Comparison of ENCODE assay signal across 10 cellular contexts in the genomic region with DNA sequence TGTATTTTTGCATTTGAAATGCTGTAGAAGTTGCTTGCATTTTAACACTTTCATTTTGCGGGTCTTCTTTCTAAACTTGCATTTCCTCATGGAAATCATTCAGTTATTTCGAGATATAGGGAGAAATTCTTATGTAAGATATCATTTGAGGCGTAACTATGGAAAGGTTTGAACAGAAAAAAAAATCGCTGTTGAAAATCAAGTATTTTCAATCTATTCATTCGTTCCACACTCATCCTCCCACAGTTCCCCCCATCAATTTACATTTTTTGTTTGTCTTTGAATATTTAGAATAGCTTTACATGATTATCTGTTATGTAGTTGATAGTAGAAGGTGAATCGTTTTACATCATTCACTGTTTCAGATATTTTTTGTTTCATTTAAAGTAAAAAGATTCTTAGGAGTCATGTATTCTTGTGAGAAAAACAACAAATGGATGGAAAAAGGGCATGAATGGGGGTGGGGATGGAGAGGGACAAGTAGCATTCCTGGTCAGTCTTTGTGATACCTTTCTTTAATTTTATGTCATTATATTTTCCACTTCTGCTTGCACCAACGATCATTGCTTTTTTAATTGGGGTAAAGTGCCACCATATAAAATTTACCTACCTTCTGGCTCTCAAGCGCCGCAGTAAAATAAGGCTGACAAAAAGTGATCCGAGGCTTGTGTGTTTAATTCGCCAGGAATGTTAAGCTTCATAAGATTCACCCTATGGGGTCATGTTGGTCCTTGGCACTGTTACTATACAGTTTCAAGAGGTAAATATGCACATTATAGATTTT. TPM values are rescaled to one million over a fixed set of nuclear protein-coding genes. Genes with fewer than 3 reads are reported as not detected.
DNase-seq lines count a peak whose midpoint lies in the region.
"Had no signal": no experiment of that assay in that cellular context is flagged by ENCODE, and none has a peak within 500 bp of the region (broad histone marks: within the 10 kb centered on the region; RNA-seq: fewer than 3 reads in every experiment).

No MANE protein-coding gene starts in this region.

- DNase-seq in Ammon's horn (ENCODE audit: low spot score) (peak; percentile 25), KBM-7 (peak; percentile 28), caudate nucleus (lab: John Stamatoyannopoulos, UW) (no peak), myocyte (ENCODE audit: low read depth) (peak; percentile 64), occipital lobe (lab: John Stamatoyannopoulos, UW) (no peak)
- no peak for DNase-seq in activated naive CD4-positive, alpha-beta T cell (lab: John Stamatoyannopoulos, UW)
- DNase-seq in CD4-positive, alpha-beta memory T cell = no peak
- no peak for DNase-seq in CD8-positive, alpha-beta memory T cell
- DNase-seq: activated CD8-positive, alpha-beta memory T cell treated with anti-CD3 and anti-CD28 coated beads, Interleukin-2, amount 10 ng/mL, durations not matched to agents 7 days and 5 days had no signal

- no peaks in the 10 kb centered on the region for H3K27me3 Mint-ChIP-seq in CD4-positive, alpha-beta memory T cell
- peaks cover 0 to 10% of the 10 kb centered on the region in 2 donors for H3K27me3 Mint-ChIP-seq in CD8-positive, alpha-beta memory T cell
- H3K27me3 Mint-ChIP-seq: memory B cell had no signal

- intact Hi-C loops in CD4-positive, alpha-beta memory T cell (cut with micrococcal nuclease) = loop anchor here (10.0 kb wide), 2 partner anchors 726 to 1136 kb away; no protein-coding TSS in a partner anchor

- H3K27ac ChIP-seq in caudate nucleus (ENCODE audit: low read depth, low read length) = peak overlapping the region; percentile 97
- no peak overlapping the region for H3K27ac ChIP-seq in CD4-positive, alpha-beta memory T cell (ENCODE audit: low read depth, low read length)
- no peak overlapping the region for H3K27ac ChIP-seq in CD8-positive, alpha-beta memory T cell (ENCODE audit: low read depth, low read length)

- H3K9me3 ChIP-seq in CD4-positive, alpha-beta memory T cell (ENCODE audit: control insufficient read depth in 1 of 2, low read length in 2 of 2) = no peaks in the 10 kb centered on the region
- no peaks in the 10 kb centered on the region for H3K9me3 ChIP-seq in CD8-positive, alpha-beta memory T cell (ENCODE audit: low read length)

- POLR2A ChIA-PET in CD4-positive, alpha-beta memory T cell (lab: Charles Lee; ENCODE audit: partially characterized antibody) = interaction anchor here (5.7 kb wide), 1 partner anchor 32 kb away, joined by 57 read pairs; no protein-coding TSS in a partner anchor
- POLR2A ChIA-PET in CD8-positive, alpha-beta memory T cell (lab: Charles Lee) = no interaction called here

- in situ Hi-C loops in KBM-7 (cut with MboI; ENCODE audit: low pct_unique_long_range_greater_than_20kb, low sequenced_read_pairs) = no loop called here

- H3K4me1 ChIP-seq in CD4-positive, alpha-beta memory T cell (ENCODE audit: insufficient read depth, low read length) = peaks cover 31% of the 10 kb centered on the region
- H3K4me1 ChIP-seq in CD8-positive, alpha-beta memory T cell (ENCODE audit: insufficient read depth, low read length) = peaks cover 23% of the 10 kb centered on the region

- H3K36me3 ChIP-seq in CD4-positive, alpha-beta memory T cell (ENCODE audit: insufficient read depth, low read length) = no peaks in the 10 kb centered on the region
- no peaks in the 10 kb centered on the region for H3K36me3 ChIP-seq in CD8-positive, alpha-beta memory T cell (ENCODE audit: insufficient read depth, low read length)

- CTCF ChIA-PET in CD4-positive, alpha-beta memory T cell (lab: Charles Lee; ENCODE audit: partially characterized antibody) = no interaction called here
- CTCF ChIA-PET in CD8-positive, alpha-beta memory T cell (lab: Charles Lee) = no interaction called here

- H3K4me3 ChIP-seq in CD4-positive, alpha-beta memory T cell (ENCODE audit: low read length in 2 of 2) = no peak overlapping the region
- H3K4me3 ChIP-seq in CD8-positive, alpha-beta memory T cell (ENCODE audit: low read length) = no peak overlapping the region

- H3K36me3 Mint-ChIP-seq in CD4-positive, alpha-beta memory T cell = peaks cover 0 to 10% of the 10 kb centered on the region in 2 donors
- peaks cover 0 to 15% (median 0%) of the 10 kb centered on the region in 3 donors for H3K36me3 Mint-ChIP-seq in CD8-positive, alpha-beta memory T cell
- H3K36me3 Mint-ChIP-seq: activated CD8-positive, alpha-beta memory T cell treated with anti-CD3 and anti-CD28 coated beads, Interleukin-2, amount 10 ng/mL, durations not matched to agents 7 days and 5 days; memory B cell had no signal

- no peaks in the 10 kb centered on the region for H3K27me3 ChIP-seq in CD4-positive, alpha-beta memory T cell (ENCODE audit: insufficient read depth, low read length)
- no peaks in the 10 kb centered on the region for H3K27me3 ChIP-seq in CD8-positive, alpha-beta memory T cell (ENCODE audit: insufficient read depth, low read length, poor library complexity, severe bottlenecking)

- H3K9me3 Mint-ChIP-seq in CD4-positive, alpha-beta memory T cell = peaks cover 0 to 2% (median 0%) of the 10 kb centered on the region in 8 donors
- H3K9me3 Mint-ChIP-seq in CD8-positive, alpha-beta memory T cell = no peaks in the 10 kb centered on the region
- H3K9me3 Mint-ChIP-seq: memory B cell had no signal

- H3K4me1 Mint-ChIP-seq in CD4-positive, alpha-beta memory T cell = peaks cover 12 to 43% (median 32%) of the 10 kb centered on the region in 4 donors
- H3K4me1 Mint-ChIP-seq in CD8-positive, alpha-beta memory T cell = peaks cover 33 to 46% (median 42%) of the 10 kb centered on the region in 3 donors

- peak overlapping the region in 2 of 8 donors; percentile 44 to 45 for H3K4me3 Mint-ChIP-seq in CD4-positive, alpha-beta memory T cell
- peak overlapping the region in 3 of 7 donors; percentile 8 to 71 (median 52) for H3K4me3 Mint-ChIP-seq in CD8-positive, alpha-beta memory T cell
- H3K4me3 Mint-ChIP-seq: activated CD8-positive, alpha-beta memory T cell treated with anti-CD3 and anti-CD28 coated beads, Interleukin-2, amount 10 ng/mL, durations not matched to agents 7 days and 5 days; memory B cell had no signal

- peak overlapping the region in 3 of 7 donors; percentile 42 to 84 (median 46) for H3K27ac Mint-ChIP-seq in CD4-positive, alpha-beta memory T cell
- H3K27ac Mint-ChIP-seq in CD8-positive, alpha-beta memory T cell = peak overlapping the region in 3 of 8 donors; percentile 17 to 72 (median 63)
- H3K27ac Mint-ChIP-seq: activated CD8-positive, alpha-beta memory T cell treated with anti-CD3 and anti-CD28 coated beads, Interleukin-2, amount 10 ng/mL, durations not matched to agents 7 days and 5 days; memory B cell had no signal

RNA-seq across cellular contexts. Expression of gene SKIDA1, which starts 3.2 kb away (rescaled TPM):
- total RNA-seq in myocyte (0.26 and 0.37 TPM in 2 replicates), occipital lobe (9.4 TPM)
- polyA plus RNA-seq in myocyte (2012) = 0.16 TPM
- total RNA-seq in CD4-positive, alpha-beta memory T cell = under 1 TPM; 0.39 to 0.73 TPM
- under 1 TPM; 0.13 to 0.94 TPM for polyA plus RNA-seq in CD4-positive, alpha-beta memory T cell
- total RNA-seq in CD8-positive, alpha-beta memory T cell = under 1 TPM; 0.24 to 0.35 TPM
- 0.20 TPM for polyA plus RNA-seq in CD8-positive, alpha-beta memory T cell

RNA-seq across cellular contexts. Expression of gene MLLT10, which starts 5.4 kb away (rescaled TPM):
- 15.5 and 20.4 TPM in 2 replicates for total RNA-seq in myocyte
- 13.4 TPM for polyA plus RNA-seq in myocyte (2012)
- 54.7 TPM for total RNA-seq in occipital lobe
- 10 to 100 TPM; 64.6 to 73.4 TPM for total RNA-seq in CD4-positive, alpha-beta memory T cell
- polyA plus RNA-seq in CD4-positive, alpha-beta memory T cell = 1 to 10 TPM; 5.2 to 8.5 TPM
- 10 to 100 TPM; 35.6 to 37.2 TPM for total RNA-seq in CD8-positive, alpha-beta memory T cell
- 7.4 TPM for polyA plus RNA-seq in CD8-positive, alpha-beta memory T cell

Comparison
In these comparisons a context has a peak if more than half of its experiments do, and no peak if none do; other contexts are left out.
1. DNase-seq: peak in Ammon's horn (single experiment), KBM-7 (single experiment) and myocyte (single experiment); none in caudate nucleus (0 of 61), occipital lobe (single experiment), activated naive CD4-positive, alpha-beta T cell (0 of 4), CD4-positive, alpha-beta memory T cell (0 of 5) and CD8-positive, alpha-beta memory T cell (0 of 5).